Comparison of ENCODE assay signal across 8 cellular contexts in the genomic region with DNA sequence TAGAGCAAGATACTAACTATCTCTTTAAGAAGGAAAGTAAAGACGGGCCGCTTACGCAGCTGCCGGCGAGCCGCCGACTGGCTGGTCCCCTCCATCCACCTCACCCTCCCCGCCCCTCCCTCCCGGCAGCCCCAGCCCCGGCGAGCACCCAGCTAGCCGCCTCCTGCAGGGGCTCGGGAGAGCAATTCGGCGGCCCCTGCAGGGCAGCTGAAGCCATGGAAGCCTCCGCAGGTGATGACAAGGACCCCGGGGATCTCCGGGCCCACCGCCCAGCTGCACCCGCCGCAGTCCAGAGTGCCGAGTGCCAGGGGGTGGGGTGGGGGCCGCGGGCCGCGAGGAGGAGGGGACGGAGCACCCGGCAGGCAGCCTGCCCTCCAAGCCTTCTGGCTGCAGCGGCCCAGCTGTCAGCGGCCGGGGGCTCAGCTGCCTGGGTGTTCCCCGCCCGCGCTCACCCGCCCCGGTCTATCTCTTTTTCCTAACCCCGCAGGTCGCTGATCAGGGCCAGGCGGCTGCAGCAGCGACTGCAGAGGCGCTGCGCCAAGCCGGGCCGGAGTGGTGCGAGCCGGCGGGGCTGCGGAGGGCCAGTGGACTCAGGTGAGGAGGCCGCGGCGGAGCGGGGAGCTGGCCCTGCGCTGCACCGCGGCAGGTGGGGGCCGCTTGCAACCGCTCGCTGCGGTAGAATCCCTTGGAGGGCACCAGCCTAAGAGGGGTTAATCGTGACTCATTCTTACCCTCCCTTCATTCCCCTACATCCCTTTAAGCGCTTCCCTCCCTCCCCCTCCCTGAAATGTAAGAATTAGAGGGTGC. TPM values are rescaled to one million over a fixed set of nuclear protein-coding genes. Genes with fewer than 3 reads are reported as not detected.
DNase-seq lines count a peak whose midpoint lies in the region; ATAC-seq, FAIRE-seq and TF ChIP-seq lines count a peak whose summit lies in the region.

A gene with protein sequence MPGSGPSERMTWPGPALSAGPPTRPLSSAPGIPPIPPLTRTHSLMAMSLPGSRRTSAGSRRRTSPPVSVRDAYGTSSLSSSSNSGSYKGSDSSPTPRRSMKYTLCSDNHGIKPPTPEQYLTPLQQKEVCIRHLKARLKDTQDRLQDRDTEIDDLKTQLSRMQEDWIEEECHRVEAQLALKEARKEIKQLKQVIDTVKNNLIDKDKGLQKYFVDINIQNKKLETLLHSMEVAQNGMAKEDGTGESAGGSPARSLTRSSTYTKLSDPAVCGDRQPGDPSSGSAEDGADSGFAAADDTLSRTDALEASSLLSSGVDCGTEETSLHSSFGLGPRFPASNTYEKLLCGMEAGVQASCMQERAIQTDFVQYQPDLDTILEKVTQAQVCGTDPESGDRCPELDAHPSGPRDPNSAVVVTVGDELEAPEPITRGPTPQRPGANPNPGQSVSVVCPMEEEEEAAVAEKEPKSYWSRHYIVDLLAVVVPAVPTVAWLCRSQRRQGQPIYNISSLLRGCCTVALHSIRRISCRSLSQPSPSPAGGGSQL (plus strand): TSS at position 128 of the 807 bp plus-strand sequence. CDS start 29,946 bp downstream, outside the sequence.

- TF ChIP-seq POLR2A in H1 (IDR thresholded peaks at IDR 0.05; ENCODE audit: control extremely low read depth in 1 of 2, low read depth in 2 of 2, low read length in 2 of 2): no peak

- intact Hi-C loops in Caco-2 (cut with micrococcal nuclease; ENCODE audit: unreplicated experiment): no loop called here

- no peak for TF ChIP-seq EP300 in H1 (IDR thresholded peaks at IDR 0.05; ENCODE audit: borderline replicate concordance in 1 of 2, low read depth in 2 of 2, low read length in 2 of 2)

- H3K4me2 ChIP-seq in H1 (ENCODE audit: insufficient read depth in 1 of 2, low read depth in 2 of 2, low read length in 2 of 2): peak within 1 kb of the TSS; percentile 71 to 92

- no peak within 1 kb of the TSS for H3K23ac ChIP-seq in H1 (ENCODE audit: insufficient read length)

- POLR2A ChIA-PET in Caco-2 (lab: Charles Lee) (interaction anchor here (0.6 to 1.3 kb wide), 2 partner anchors 59 to 183 kb away, joined by 3 to 4 read pairs; no protein-coding TSS in a partner anchor), HEK293 (lab: Yijun Ruan, JAX) (interaction anchor here (0.8 to 1.7 kb wide), 16 partner anchors 8 to 433 kb away, joined by 3 to 8 read pairs (median 3); partner anchors contain the start of genes FAM110A, NSFL1C and RAD21L1), H1 (lab: Charles Lee; ENCODE audit: partially characterized antibody) (interaction anchor here (0.8 to 1.3 kb wide), 4 partner anchors 9 to 200 kb away, joined by 3 to 5 read pairs (median 4); no protein-coding TSS in a partner anchor)

- no peak within 1 kb of the TSS for H3K18ac ChIP-seq in H1 (ENCODE audit: extremely low read depth, low read length)

- DNase-seq in Caco-2 (peak; percentile 55 to 62), NCI-H524 treated with DMSO at 0.1 percent for 48 hours (lab: John Stamatoyannopoulos, UW) (peak; percentile 45), H1 (ENCODE audit: low read depth in 1 of 2, low spot score in 2 of 2) (peak; percentile 47 to 77), medulla oblongata (ENCODE audit: extremely low spot score) (peak; percentile 20)
- DNase-seq in activated CD8-positive, alpha-beta memory T cell treated with anti-CD3 and anti-CD28 coated beads, Interleukin-2, amount 10 ng/mL, durations not matched to agents 7 days and 5 days: peak; percentile 84
- DNase-seq in stimulated activated CD4-positive, alpha-beta T cell treated with anti-CD3 and anti-CD28 coated beads, TNF-alpha, amount 100 ng/mL, for 4 hours (ENCODE audit: low read depth in 3 of 3): peak; percentile 39 to 50 (median 42)

- H3K4me3 ChIP-seq in Caco-2 (ENCODE audit: low read depth, low read length): peak within 1 kb of the TSS; percentile 61
- peak within 1 kb of the TSS; percentile 71 for H3K4me3 ChIP-seq in HEK293 (ENCODE audit: low read depth, low read length)
- peak within 1 kb of the TSS; percentile 55 to 88 (median 72) for H3K4me3 ChIP-seq in H1 (ENCODE audit: extremely low read depth in 1 of 4, insufficient read depth in 2 of 4, low read depth in 3 of 4, low read length in 4 of 4)

- H3K79me2 ChIP-seq in H1 (ENCODE audit: control insufficient read depth in 1 of 2, insufficient read depth in 2 of 2, low read length in 2 of 2): no peaks in the 10 kb centered on the region

- H3K9ac ChIP-seq in H1 (replicated peaks in 1 of 4; ENCODE audit: extremely low read depth in 1 of 4, low read depth in 3 of 4, low read length in 3 of 4): peak within 1 kb of the TSS in 1 of 4 experiments; percentile 9; a peak in 3 of 7 replicates

- no peak within 1 kb of the TSS for H2BK20ac ChIP-seq in H1 (ENCODE audit: low read length)

- no peak within 1 kb of the TSS for H2AK5ac ChIP-seq in H1 (ENCODE audit: low read depth, low read length)

- peak within 1 kb of the TSS; percentile 19 for H3K56ac ChIP-seq in H1 (replicated peaks; ENCODE audit: insufficient read length, low read depth, low read length)

- no peak within 1 kb of the TSS for H2BK120ac ChIP-seq in H1 (replicated peaks; ENCODE audit: low read depth, low read length)

- no peak for TF ChIP-seq RAD21 in H1 (IDR thresholded peaks at IDR 0.05 in 1 of 2, conservative IDR thresholded peaks at IDR 0.05 in 1 of 2; ENCODE audit: low read depth in 2 of 2, low read length in 2 of 2)

- peak within 1 kb of the TSS; percentile 70 for H3K4me3 Mint-ChIP-seq in Caco-2 (ENCODE audit: unreplicated experiment)
- peak within 1 kb of the TSS; percentile 80 for H3K4me3 Mint-ChIP-seq in activated CD8-positive, alpha-beta memory T cell treated with anti-CD3 and anti-CD28 coated beads, Interleukin-2, amount 10 ng/mL, durations not matched to agents 7 days and 5 days

- H3K36me3 Mint-ChIP-seq in Caco-2 (ENCODE audit: insufficient read depth, unreplicated experiment): no peaks in the 10 kb centered on the region
- peaks cover 6% of the 10 kb centered on the region for H3K36me3 Mint-ChIP-seq in activated CD8-positive, alpha-beta memory T cell treated with anti-CD3 and anti-CD28 coated beads, Interleukin-2, amount 10 ng/mL, durations not matched to agents 7 days and 5 days

- peaks cover 4% of the 10 kb centered on the region; the same call in 1 of the 2 replicates for H3K23me2 ChIP-seq in H1 (ENCODE audit: low read depth, low read length)

- H3K27ac Mint-ChIP-seq in Caco-2 (ENCODE audit: unreplicated experiment): no peak within 1 kb of the TSS
- H3K27ac Mint-ChIP-seq in activated CD8-positive, alpha-beta memory T cell treated with anti-CD3 and anti-CD28 coated beads, Interleukin-2, amount 10 ng/mL, durations not matched to agents 7 days and 5 days: peak within 1 kb of the TSS; percentile 81

- H4K20me1 ChIP-seq in H1 (replicated peaks in 1 of 2; ENCODE audit: control insufficient read depth in 1 of 2, insufficient read depth in 2 of 2, low read length in 2 of 2): no peaks in the 10 kb centered on the region

- no TSS peak for BruUV-seq in Caco-2 (replicated peaks; lab: Mats Ljungman, UMichigan)

- H2AFZ ChIP-seq in H1 (ENCODE audit: low read length): peak within 1 kb of the TSS; percentile 80

- no peak within 1 kb of the TSS; the same call in 1 of the 2 replicates for H2BK12ac ChIP-seq in H1 (ENCODE audit: low read depth, low read length)

- H3K9me3 ChIP-seq in Caco-2 (peaks cover 7% of the 10 kb centered on the region; the same call in 1 of the 2 replicates), HEK293 (ENCODE audit: control insufficient read depth, insufficient read depth, low read depth, low read length) (no peaks in the 10 kb centered on the region), H1 (ENCODE audit: insufficient read depth in 2 of 2, low read depth in 1 of 2, low read length in 1 of 2) (no peaks in the 10 kb centered on the region)

- no peak within 1 kb of the TSS for H3K4ac ChIP-seq in H1 (replicated peaks; ENCODE audit: insufficient read length, low read depth, low read length)

- TF ChIP-seq CTCF in Caco-2 (IDR thresholded peaks at IDR 0.05; ENCODE audit: insufficient read depth in 1 of 2, low read depth in 1 of 2, low read length in 1 of 2, severe bottlenecking in 1 of 2, unreplicated experiment in 1 of 2): no peak
- TF ChIP-seq CTCF in HEK293 (tag by site-specific recombination; IDR thresholded peaks at IDR 0.05): peak; percentile 41; the same call in 1 of the 2 replicates
- no peak for TF ChIP-seq CTCF in H1 (IDR thresholded peaks at IDR 0.05; ENCODE audit: control extremely low read depth in 1 of 3, insufficient read depth in 1 of 3, low read depth in 1 of 3, low read length in 3 of 3)

- 1% methylated on average over 34 of the region's 61 CpGs; no CpG with 5 or more reads in 1 of the 2 experiments for WGBS in H1 (ENCODE audit: extremely low coverage in 1 of 2, insufficient coverage in 1 of 2, insufficient read length in 1 of 2, insufficient replicate concordance in 2 of 2, low coverage in 1 of 2, low lambda C conversion rate in 2 of 2, missing lambda C conversion rate in 1 of 2), 2 experiments

- H3K27ac ChIP-seq in HEK293 (ENCODE audit: extremely low read depth, low read depth, low read length): peak within 1 kb of the TSS; percentile 27
- H3K27ac ChIP-seq in H1 (ENCODE audit: low read depth, low read length): no peak within 1 kb of the TSS

- H3K14ac ChIP-seq in H1 (ENCODE audit: insufficient read length): no peak within 1 kb of the TSS

- H3K27me3 ChIP-seq in Caco-2 (replicated peaks; ENCODE audit: control insufficient read depth, insufficient read depth, low read length): no peaks in the 10 kb centered on the region
- peaks cover 0 to 1% (median 0%) of the 10 kb centered on the region in 4 experiments; a peak in 2 of 7 replicates for H3K27me3 ChIP-seq in H1 (replicated peaks in 1 of 4; ENCODE audit: control insufficient read depth in 3 of 4, extremely low read depth in 1 of 4, insufficient read depth in 3 of 4, low read length in 3 of 4)

- H4K8ac ChIP-seq in H1 (ENCODE audit: extremely low read depth, insufficient read depth, low read length): peak within 1 kb of the TSS; percentile 18; the same call in 1 of the 2 replicates

- peak within 1 kb of the TSS; percentile 84 for H4K91ac ChIP-seq in H1 (replicated peaks; ENCODE audit: insufficient read length, low read length)

- H4K5ac ChIP-seq in H1 (ENCODE audit: insufficient read length, low read depth, low read length): peak within 1 kb of the TSS; percentile 7

- H3K4me1 ChIP-seq in Caco-2 (no peaks in the 10 kb centered on the region), HEK293 (ENCODE audit: control insufficient read depth, insufficient read depth, low read length) (peaks cover 7% of the 10 kb centered on the region), H1 (replicated peaks in 1 of 4; ENCODE audit: control insufficient read depth in 3 of 4, insufficient read depth in 4 of 4, low read length in 3 of 4) (peaks cover 0 to 13% (median 1%) of the 10 kb centered on the region in 4 experiments; a peak in 4 of 7 replicates)

- CTCF ChIA-PET in Caco-2 (lab: Charles Lee): interaction anchor here (1.2 kb wide), 1 partner anchor 238 kb away, joined by 4 read pairs; no protein-coding TSS in a partner anchor
- CTCF ChIA-PET in HEK293 (lab: Yijun Ruan, JAX): interaction anchor here (0.7 to 1.0 kb wide), 3 partner anchors 16 to 82 kb away, joined by 3 to 4 read pairs (median 3); no protein-coding TSS in a partner anchor
- CTCF ChIA-PET in activated CD8-positive, alpha-beta memory T cell treated with anti-CD3 and anti-CD28 coated beads, Interleukin-2, amount 10 ng/mL, durations not matched to agents 7 days and 5 days (lab: Charles Lee): interaction anchor here (0.6 to 1.8 kb wide), 5 partner anchors 16 to 238 kb away, joined by 3 to 5 read pairs (median 4); partner anchors contain the start of gene NSFL1C
- CTCF ChIA-PET in H1 (lab: Charles Lee; ENCODE audit: partially characterized antibody): interaction anchor here (0.6 to 1.5 kb wide), 8 partner anchors 9 to 177 kb away, joined by 3 to 7 read pairs (median 3); no protein-coding TSS in a partner anchor

- no peaks in the 10 kb centered on the region for H3K9me3 Mint-ChIP-seq in Caco-2 (ENCODE audit: unreplicated experiment)
- H3K9me3 Mint-ChIP-seq in activated CD8-positive, alpha-beta memory T cell treated with anti-CD3 and anti-CD28 coated beads, Interleukin-2, amount 10 ng/mL, durations not matched to agents 7 days and 5 days (ENCODE audit: low read depth): peaks cover 7% of the 10 kb centered on the region

- no peak within 1 kb of the TSS for H2BK5ac ChIP-seq in H1 (ENCODE audit: low read depth, low read length)

- no peaks in the 10 kb centered on the region for H3K4me1 Mint-ChIP-seq in Caco-2 (ENCODE audit: low read depth, unreplicated experiment)
- H3K4me1 Mint-ChIP-seq in activated CD8-positive, alpha-beta memory T cell treated with anti-CD3 and anti-CD28 coated beads, Interleukin-2, amount 10 ng/mL, durations not matched to agents 7 days and 5 days: peaks cover 21% of the 10 kb centered on the region

- H3K36me3 ChIP-seq in Caco-2 (ENCODE audit: control insufficient read depth, insufficient read depth, low read length) (no peaks in the 10 kb centered on the region), HEK293 (ENCODE audit: control insufficient read depth in 2 of 2, insufficient read depth in 1 of 2, low read length in 2 of 2) (peaks cover 0 to 19% of the 10 kb centered on the region in 2 experiments; a peak in 1 of 3 replicates), H1 (ENCODE audit: control insufficient read depth in 2 of 4, insufficient read depth in 4 of 4, low read length in 3 of 4) (no peaks in the 10 kb centered on the region)

- peak; percentile 92 for ATAC-seq in activated CD8-positive, alpha-beta memory T cell treated with anti-CD3 and anti-CD28 coated beads, Interleukin-2, amount 10 ng/mL, durations not matched to agents 7 days and 5 days
- ATAC-seq in GM21526 (IDR thresholded peaks at IDR 0.05; ENCODE audit: low FRiP score, unreplicated experiment): no peak

- FAIRE-seq in H1 (lab: Jason Lieb, UNC): no peak

- H3K27me3 Mint-ChIP-seq in Caco-2 (ENCODE audit: insufficient read depth, unreplicated experiment): peaks cover 6% of the 10 kb centered on the region
- H3K27me3 Mint-ChIP-seq in activated CD8-positive, alpha-beta memory T cell treated with anti-CD3 and anti-CD28 coated beads, Interleukin-2, amount 10 ng/mL, durations not matched to agents 7 days and 5 days: no peaks in the 10 kb centered on the region

- H2BK15ac ChIP-seq in H1 (ENCODE audit: low read length): no peak within 1 kb of the TSS

- H3K79me1 ChIP-seq in H1 (ENCODE audit: low read depth, low read length): no peaks in the 10 kb centered on the region

RNA-seq across cellular contexts. Expression of the gene that starts here (rescaled TPM):
- total RNA-seq in Caco-2 (2022): 0.28 and 0.36 TPM in 2 replicates
- 1 to 10 TPM; 3.6 to 4.2 TPM for total RNA-seq in activated CD8-positive, alpha-beta memory T cell treated with anti-CD3 and anti-CD28 coated beads, Interleukin-2, amount 10 ng/mL, durations not matched to agents 7 days and 5 days
- total RNA-seq in H1 (2021; fragmentation: NEBNext Ultra II Directional; extraction: Animal tissue kit (Norgen Biotek cat#: 25700)): 4.0 and 4.9 TPM in 2 replicates
- polyA plus RNA-seq in H1 (2011; rRNA removed): 0.98 and 1.5 TPM in 2 replicates
- polyA plus RNA-seq in H1 (2011; cell fraction: cytosol; rRNA removed): 1.0 TPM
- polyA plus RNA-seq in H1 (2011; cell fraction: nucleus; rRNA removed): 2.5 TPM
- 2.0 to 3.4 TPM (median 3.1 TPM) in 4 replicates for polyA plus RNA-seq in H1 (2012, experiment 1 of 2)
- polyA plus RNA-seq in H1 (2012, experiment 2 of 2): 2.5 TPM
- 1.8 TPM for polyA plus RNA-seq in H1 (2013, experiment 1 of 2)
- polyA plus RNA-seq in H1 (2013, experiment 2 of 2): 1.7 TPM
- polyA minus RNA-seq in H1 (2011; rRNA and poly(A)+ RNA removed): 0.50 and 0.59 TPM in 2 replicates
- polyA minus RNA-seq in H1 (2011; cell fraction: cytosol; rRNA and poly(A)+ RNA removed): 1.2 TPM
- polyA minus RNA-seq in H1 (2011; cell fraction: nucleus; rRNA and poly(A)+ RNA removed): 2.1 TPM

Comparison
In these comparisons a context has a peak if more than half of its experiments do, and no peak if none do; other contexts are left out.
1. Peak in DNase-seq and H3K4me3 ChIP-seq in Caco-2; RNA of the gene not detected or under 1 TPM.
2. DNase-seq: peak in every context shown above with its lines; median percentile 84 in activated CD8-positive, alpha-beta memory T cell treated with anti-CD3 and anti-CD28 coated beads, Interleukin-2, amount 10 ng/mL, durations not matched to agents 7 days and 5 days; 62 in H1; 58 in Caco-2; 45 in NCI-H524 treated with DMSO at 0.1 percent for 48 hours; 42 in stimulated activated CD4-positive, alpha-beta T cell treated with anti-CD3 and anti-CD28 coated beads, TNF-alpha, amount 100 ng/mL, for 4 hours; 20 in medulla oblongata.